8 cellular contexts compared by ENCODE assay signal in genomic region chr5:90802695-90803317, GRCh38.
DNase-seq lines count a peak whose midpoint lies in the region; ATAC-seq, FAIRE-seq and TF ChIP-seq lines count a peak whose summit lies in the region.

No MANE protein-coding gene starts in this region.

- DNase-seq in Calu3 = peak; percentile 58
- DNase-seq in GM18507 (ENCODE audit: extremely low spot score, insufficient read length, low read depth) = no peak
- peak; percentile 39 for DNase-seq in NCI-H226
- peak; percentile 52 for DNase-seq in cerebellar cortex (ENCODE audit: low spot score)
- DNase-seq in mesothelial cell of epicardium (ENCODE audit: low spot score in 2 of 2, unreplicated experiment in 2 of 2) = no peak
- no peak for DNase-seq in activated CD4-positive, CD25-positive, alpha-beta regulatory T cell treated with anti-CD3 and anti-CD28 coated beads, Interleukin-2, amount 50 U/mL, for 72 hours
- DNase-seq in activated CD8-positive, alpha-beta memory T cell treated with anti-CD3 and anti-CD28 coated beads, Interleukin-2, amount 10 ng/mL, durations not matched to agents 7 days and 5 days = no peak

- peak; percentile 60 for FAIRE-seq in GM18507 (lab: Jason Lieb, UNC)

- H3K4me1 Mint-ChIP-seq in Calu3 (ENCODE audit: low read depth, unreplicated experiment) = no peaks in the 10 kb centered on the region
- peaks cover 3% of the 10 kb centered on the region for H3K4me1 Mint-ChIP-seq in mesothelial cell of epicardium
- no peaks in the 10 kb centered on the region for H3K4me1 Mint-ChIP-seq in activated CD8-positive, alpha-beta memory T cell treated with anti-CD3 and anti-CD28 coated beads, Interleukin-2, amount 10 ng/mL, durations not matched to agents 7 days and 5 days

- TF ChIP-seq CTCF in Calu3 (IDR thresholded peaks at IDR 0.05; ENCODE audit: unreplicated experiment) (peak; percentile 71), mesothelial cell of epicardium (IDR thresholded peaks at IDR 0.05; ENCODE audit: unreplicated experiment) (peak; percentile 68)

- intact Hi-C loops in Calu3 (cut with micrococcal nuclease; ENCODE audit: unreplicated experiment) = loop anchor here (2.0 kb wide), 1 partner anchor 616 kb away; no protein-coding TSS in a partner anchor

- H3K36me3 Mint-ChIP-seq in Calu3 (ENCODE audit: insufficient read depth, unreplicated experiment) = no peaks in the 10 kb centered on the region
- H3K36me3 Mint-ChIP-seq in mesothelial cell of epicardium = peaks cover 3% of the 10 kb centered on the region
- no peaks in the 10 kb centered on the region for H3K36me3 Mint-ChIP-seq in activated CD8-positive, alpha-beta memory T cell treated with anti-CD3 and anti-CD28 coated beads, Interleukin-2, amount 10 ng/mL, durations not matched to agents 7 days and 5 days

- H3K9me3 Mint-ChIP-seq in Calu3 (ENCODE audit: low read depth, unreplicated experiment) (peaks cover 2% of the 10 kb centered on the region), mesothelial cell of epicardium (peaks cover 25% of the 10 kb centered on the region)
- no peaks in the 10 kb centered on the region for H3K9me3 Mint-ChIP-seq in activated CD8-positive, alpha-beta memory T cell treated with anti-CD3 and anti-CD28 coated beads, Interleukin-2, amount 10 ng/mL, durations not matched to agents 7 days and 5 days (ENCODE audit: low read depth)

- CTCF ChIA-PET in Calu3 (lab: Charles Lee) = interaction anchor here (0.7 to 1.7 kb wide), 7 partner anchors 9 to 617 kb away, joined by 3 to 17 read pairs (median 4); no protein-coding TSS in a partner anchor
- CTCF ChIA-PET in activated CD8-positive, alpha-beta memory T cell treated with anti-CD3 and anti-CD28 coated beads, Interleukin-2, amount 10 ng/mL, durations not matched to agents 7 days and 5 days (lab: Charles Lee) = no interaction called here

- H3K27me3 Mint-ChIP-seq in Calu3 (ENCODE audit: unreplicated experiment) (no peaks in the 10 kb centered on the region), mesothelial cell of epicardium (ENCODE audit: low read depth) (no peaks in the 10 kb centered on the region)
- peaks cover 6% of the 10 kb centered on the region for H3K27me3 Mint-ChIP-seq in activated CD8-positive, alpha-beta memory T cell treated with anti-CD3 and anti-CD28 coated beads, Interleukin-2, amount 10 ng/mL, durations not matched to agents 7 days and 5 days

- ATAC-seq in HG02943 (IDR thresholded peaks at IDR 0.05; ENCODE audit: low read depth, unreplicated experiment) = peak; percentile 80
- no peak for ATAC-seq in activated CD8-positive, alpha-beta memory T cell treated with anti-CD3 and anti-CD28 coated beads, Interleukin-2, amount 10 ng/mL, durations not matched to agents 7 days and 5 days

- H3K4me3 Mint-ChIP-seq in Calu3 (ENCODE audit: low read depth, unreplicated experiment) (no peak overlapping the region), mesothelial cell of epicardium (no peak overlapping the region)
- no peak overlapping the region for H3K4me3 Mint-ChIP-seq in activated CD8-positive, alpha-beta memory T cell treated with anti-CD3 and anti-CD28 coated beads, Interleukin-2, amount 10 ng/mL, durations not matched to agents 7 days and 5 days

- BruUV-seq in Calu3 (replicated peaks; lab: Mats Ljungman, UMichigan) = no TSS peak

- H3K27ac Mint-ChIP-seq in Calu3 (ENCODE audit: unreplicated experiment) = no peak overlapping the region
- H3K27ac Mint-ChIP-seq in mesothelial cell of epicardium = no peak overlapping the region
- no peak overlapping the region for H3K27ac Mint-ChIP-seq in activated CD8-positive, alpha-beta memory T cell treated with anti-CD3 and anti-CD28 coated beads, Interleukin-2, amount 10 ng/mL, durations not matched to agents 7 days and 5 days

Comparison
In these comparisons a context has a peak if more than half of its experiments do, and no peak if none do; other contexts are left out.
1. DNase-seq: peak in Calu3 (single experiment), NCI-H226 (single experiment) and cerebellar cortex (single experiment); none in GM18507 (single experiment), mesothelial cell of epicardium (0 of 2), activated CD4-positive, CD25-positive, alpha-beta regulatory T cell treated with anti-CD3 and anti-CD28 coated beads, Interleukin-2, amount 50 U/mL, for 72 hours (single experiment) and activated CD8-positive, alpha-beta memory T cell treated with anti-CD3 and anti-CD28 coated beads, Interleukin-2, amount 10 ng/mL, durations not matched to agents 7 days and 5 days (single experiment).